In the genomic region with DNA sequence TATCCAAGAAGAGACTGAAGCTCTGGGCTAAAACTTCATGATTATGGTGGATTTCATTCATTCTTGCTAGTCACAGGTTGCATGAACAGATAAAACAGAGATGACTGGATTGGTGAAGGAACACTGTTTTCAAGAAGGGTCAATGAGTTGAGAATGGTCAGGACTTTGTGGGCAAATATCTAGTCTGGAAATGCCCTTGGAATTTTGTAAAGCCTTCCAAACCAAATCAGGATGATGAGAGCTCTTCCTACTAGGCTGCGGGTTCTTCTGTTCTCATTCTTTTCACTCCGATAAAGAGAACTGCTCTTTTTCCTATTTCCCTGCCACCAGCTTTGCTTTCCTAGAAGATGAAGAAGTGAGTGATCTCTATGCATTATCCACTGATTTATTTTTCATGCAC, we compare ENCODE assay signal across 17 cellular contexts.
A peak's percentile ranks its signal among the peaks of the same experiment; 100 is the strongest.
DNase-seq lines count a peak whose midpoint lies in the region; ATAC-seq and TF ChIP-seq lines count a peak whose summit lies in the region.
"Had no signal": no experiment of that assay in that cellular context is flagged by ENCODE, and none has a peak within 500 bp of the region (broad histone marks: within the 10 kb centered on the region; RNA-seq: fewer than 3 reads in every experiment).

No MANE protein-coding gene starts in this region.

- H3K27me3 Mint-ChIP-seq in IgD-negative memory B cell, result no peaks in the 10 kb centered on the region
- no peaks in the 10 kb centered on the region for H3K27me3 Mint-ChIP-seq in central memory CD8-positive, alpha-beta T cell
- H3K27me3 Mint-ChIP-seq: naive thymus-derived CD8-positive, alpha-beta T cell had no signal

- H3K27me3 ChIP-seq in SK-N-SH (ENCODE audit: insufficient read depth) (no peaks in the 10 kb centered on the region), osteoblast (ENCODE audit: insufficient read depth, low read length) (no peaks in the 10 kb centered on the region), smooth muscle cell (ENCODE audit: low read depth) (no peaks in the 10 kb centered on the region)
- H3K27me3 ChIP-seq: left lung, upper lobe of right lung had no signal

- H3K27ac ChIP-seq in SK-N-SH (ENCODE audit: low read depth in 2 of 2, low read length in 1 of 2) (peak overlapping the region; percentile 71 to 87), osteoblast (ENCODE audit: low read depth, low read length) (peak overlapping the region; percentile 61), smooth muscle cell (ENCODE audit: low read depth) (no peak overlapping the region)
- H3K27ac ChIP-seq: left lung, upper lobe of right lung had no signal

- TF ChIP-seq EP300 in SK-N-SH (IDR thresholded peaks at IDR 0.05; ENCODE audit: borderline replicate concordance in 1 of 2, low read depth in 1 of 2, low read length in 1 of 2), result no peak

- H3K9me3 ChIP-seq in SK-N-SH (no peaks in the 10 kb centered on the region), osteoblast (ENCODE audit: low read depth, low read length) (no peaks in the 10 kb centered on the region), smooth muscle cell (replicated peaks; ENCODE audit: low read depth) (no peaks in the 10 kb centered on the region)
- H3K9me3 ChIP-seq: left lung, upper lobe of right lung had no signal

- H3K4me1 ChIP-seq in SK-N-SH (ENCODE audit: control insufficient read depth in 1 of 2, insufficient read depth in 2 of 2, low read depth in 1 of 2, low read length in 1 of 2), result peaks cover 18 to 73% of the 10 kb centered on the region in 2 experiments
- peaks cover 57% of the 10 kb centered on the region for H3K4me1 ChIP-seq in osteoblast (ENCODE audit: insufficient read depth, low read length)
- no peaks in the 10 kb centered on the region for H3K4me1 ChIP-seq in smooth muscle cell (ENCODE audit: low read depth)

- H3K36me3 ChIP-seq in SK-N-SH (replicated peaks in 1 of 2; ENCODE audit: control insufficient read depth in 1 of 2, insufficient read depth in 2 of 2, low read length in 1 of 2) (peaks cover 62 to 67% of the 10 kb centered on the region in 2 experiments), osteoblast (ENCODE audit: insufficient read depth, low read length) (peaks cover 87% of the 10 kb centered on the region), smooth muscle cell (ENCODE audit: low read depth) (peaks cover 41% of the 10 kb centered on the region)

- POLR2A ChIA-PET in SK-N-SH (lab: Yijun Ruan, JAX), result no interaction called here

- no peak for ATAC-seq in SK-N-SH treated with all-trans-retinoic acid at 6 μM for 48 hours
- ATAC-seq in central memory CD8-positive, alpha-beta T cell (replicated peaks; ENCODE audit: extremely low read depth, poor library complexity, severe bottlenecking), result no peak
- ATAC-seq: left lung; naive thymus-derived CD8-positive, alpha-beta T cell; right cardiac atrium; upper lobe of right lung had no signal

- CTCF ChIA-PET in SK-N-SH (lab: Yijun Ruan, JAX), result interaction anchor here (0.9 to 1.3 kb wide), 3 partner anchors 13 to 521 kb away, joined by 3 to 4 read pairs (median 3); no protein-coding TSS in a partner anchor

- no peak overlapping the region for H2AFZ ChIP-seq in SK-N-SH (ENCODE audit: low read depth)
- H2AFZ ChIP-seq in osteoblast (ENCODE audit: low read length), result no peak overlapping the region
- no peak overlapping the region for H2AFZ ChIP-seq in smooth muscle cell (ENCODE audit: low read depth)

- H3K27ac Mint-ChIP-seq in IgD-negative memory B cell, result peak overlapping the region; percentile 53 to 67 (median 66)
- peak overlapping the region; percentile 63 for H3K27ac Mint-ChIP-seq in central memory CD8-positive, alpha-beta T cell (ENCODE audit: low read depth)

- 94% methylated on average over 2 of the region's 2 CpGs for WGBS in SK-N-SH (ENCODE audit: low lambda C conversion rate)
- WGBS in smooth muscle cell (ENCODE audit: low lambda C conversion rate), result 88% methylated on average over 2 of the region's 2 CpGs

- no peak overlapping the region for H3K4me3 Mint-ChIP-seq in IgD-negative memory B cell
- no peak overlapping the region for H3K4me3 Mint-ChIP-seq in central memory CD8-positive, alpha-beta T cell
- H3K4me3 Mint-ChIP-seq: naive thymus-derived CD8-positive, alpha-beta T cell had no signal

- peaks cover 41% of the 10 kb centered on the region for H3F3A ChIP-seq in SK-N-SH (replicated peaks; ENCODE audit: insufficient read depth)
- H3F3A ChIP-seq in smooth muscle cell (ENCODE audit: low read depth), result no peaks in the 10 kb centered on the region

- no peak for TF ChIP-seq CTCF in SK-N-SH (IDR thresholded peaks at IDR 0.05)
- TF ChIP-seq CTCF in osteoblast (IDR thresholded peaks at IDR 0.05; ENCODE audit: extremely low read depth, low read depth, low read length), result no peak
- no peak for TF ChIP-seq CTCF in smooth muscle cell (IDR thresholded peaks at IDR 0.05; ENCODE audit: borderline replicate concordance, insufficient read depth, poor library complexity, severe bottlenecking)

- H3K79me2 ChIP-seq in SK-N-SH (ENCODE audit: insufficient read depth) (peaks cover 66% of the 10 kb centered on the region), osteoblast (ENCODE audit: insufficient read depth, low read length) (peaks cover 73% of the 10 kb centered on the region), smooth muscle cell (ENCODE audit: low read depth) (peaks cover 27% of the 10 kb centered on the region)

- TF ChIP-seq RAD21 in SK-N-SH (IDR thresholded peaks at IDR 0.05; ENCODE audit: low read length), result no peak

- peaks cover 37 to 40% (median 40%) of the 10 kb centered on the region in 3 donors for H3K4me1 Mint-ChIP-seq in IgD-negative memory B cell
- H3K4me1 Mint-ChIP-seq in central memory CD8-positive, alpha-beta T cell, result peaks cover 26% of the 10 kb centered on the region

- no peaks in the 10 kb centered on the region for H3K9me3 Mint-ChIP-seq in IgD-negative memory B cell
- no peaks in the 10 kb centered on the region for H3K9me3 Mint-ChIP-seq in central memory CD8-positive, alpha-beta T cell
- H3K9me3 Mint-ChIP-seq: naive thymus-derived CD8-positive, alpha-beta T cell had no signal

- no peak for DNase-seq in SK-N-SH
- no peak for DNase-seq in central memory CD8-positive, alpha-beta T cell (ENCODE audit: low spot score in 2 of 2)
- no peak for DNase-seq in osteoblast (ENCODE audit: insufficient read length, low spot score, missing footprints)
- no peak for DNase-seq in epidermal melanocyte (ENCODE audit: insufficient read length, low spot score)
- no peak for DNase-seq in AG08396 (ENCODE audit: low spot score)
- no peak for DNase-seq in smooth muscle cell (lab: John Stamatoyannopoulos, UW; ENCODE audit: unreplicated experiment)
- DNase-seq: 8988T; left lung; naive thymus-derived CD8-positive, alpha-beta T cell; NCI-H2029; NCI-H748 treated with DMSO at 0.1 percent for 48 hours; right cardiac atrium; stimulated activated CD4-positive, alpha-beta T cell treated with anti-CD3 and anti-CD28 coated beads, Interleukin-2, amount 100 ng/mL, for 24 hours; T1000; upper lobe of right lung had no signal

- H3K9me2 ChIP-seq in SK-N-SH, result no peaks in the 10 kb centered on the region

- H3K4me3 ChIP-seq in SK-N-SH (ENCODE audit: low read depth in 2 of 2, low read length in 1 of 2) (no peak overlapping the region), osteoblast (ENCODE audit: insufficient read depth, low read length) (no peak overlapping the region), smooth muscle cell (no peak overlapping the region)
- H3K4me3 ChIP-seq: left lung, upper lobe of right lung had no signal

- peak overlapping the region; percentile 4; the same call in 1 of the 2 replicates for H3K4me2 ChIP-seq in SK-N-SH
- H3K4me2 ChIP-seq in osteoblast (ENCODE audit: insufficient read depth, low read length), result peak overlapping the region; percentile 20
- H3K4me2 ChIP-seq in smooth muscle cell, result no peak overlapping the region

- no peaks in the 10 kb centered on the region for H4K20me1 ChIP-seq in SK-N-SH (ENCODE audit: insufficient read depth)
- peaks cover 7% of the 10 kb centered on the region for H4K20me1 ChIP-seq in osteoblast (ENCODE audit: insufficient read depth, low read length)
- peaks cover 42% of the 10 kb centered on the region for H4K20me1 ChIP-seq in smooth muscle cell (ENCODE audit: low read depth)

- no peak overlapping the region for H3K9ac ChIP-seq in SK-N-SH
- no peak overlapping the region for H3K9ac ChIP-seq in smooth muscle cell (ENCODE audit: low read depth)

- peaks cover 11% of the 10 kb centered on the region for H3K36me3 Mint-ChIP-seq in IgD-negative memory B cell
- peaks cover 35% of the 10 kb centered on the region for H3K36me3 Mint-ChIP-seq in central memory CD8-positive, alpha-beta T cell (ENCODE audit: insufficient read depth)

TF ChIP-seq in SK-N-SH, 30 proteins besides CTCF, POLR2A, EP300 and RAD21 (continues in another document):
- TF ChIP-seq GATA2 (CRISPR knock-in tag; IDR thresholded peaks at IDR 0.05) (no peak), FOXJ3 (CRISPR knock-in tag; IDR thresholded peaks at IDR 0.05) (no peak)

TF ChIP-seq in SK-N-SH treated with all-trans-retinoic acid at 6 μM for 48 hours, 23 proteins besides CTCF, POLR2A, EP300 and RAD21:
- TF ChIP-seq ISL1 (CRISPR knock-in tag; IDR thresholded peaks at IDR 0.05), result no peak
- no peak for TF ChIP-seq SNAI2 (CRISPR knock-in tag; IDR thresholded peaks at IDR 0.05)
- no peak for TF ChIP-seq ZFP3 (CRISPR knock-in tag; IDR thresholded peaks at IDR 0.05)
- TF ChIP-seq, protein P1, sequence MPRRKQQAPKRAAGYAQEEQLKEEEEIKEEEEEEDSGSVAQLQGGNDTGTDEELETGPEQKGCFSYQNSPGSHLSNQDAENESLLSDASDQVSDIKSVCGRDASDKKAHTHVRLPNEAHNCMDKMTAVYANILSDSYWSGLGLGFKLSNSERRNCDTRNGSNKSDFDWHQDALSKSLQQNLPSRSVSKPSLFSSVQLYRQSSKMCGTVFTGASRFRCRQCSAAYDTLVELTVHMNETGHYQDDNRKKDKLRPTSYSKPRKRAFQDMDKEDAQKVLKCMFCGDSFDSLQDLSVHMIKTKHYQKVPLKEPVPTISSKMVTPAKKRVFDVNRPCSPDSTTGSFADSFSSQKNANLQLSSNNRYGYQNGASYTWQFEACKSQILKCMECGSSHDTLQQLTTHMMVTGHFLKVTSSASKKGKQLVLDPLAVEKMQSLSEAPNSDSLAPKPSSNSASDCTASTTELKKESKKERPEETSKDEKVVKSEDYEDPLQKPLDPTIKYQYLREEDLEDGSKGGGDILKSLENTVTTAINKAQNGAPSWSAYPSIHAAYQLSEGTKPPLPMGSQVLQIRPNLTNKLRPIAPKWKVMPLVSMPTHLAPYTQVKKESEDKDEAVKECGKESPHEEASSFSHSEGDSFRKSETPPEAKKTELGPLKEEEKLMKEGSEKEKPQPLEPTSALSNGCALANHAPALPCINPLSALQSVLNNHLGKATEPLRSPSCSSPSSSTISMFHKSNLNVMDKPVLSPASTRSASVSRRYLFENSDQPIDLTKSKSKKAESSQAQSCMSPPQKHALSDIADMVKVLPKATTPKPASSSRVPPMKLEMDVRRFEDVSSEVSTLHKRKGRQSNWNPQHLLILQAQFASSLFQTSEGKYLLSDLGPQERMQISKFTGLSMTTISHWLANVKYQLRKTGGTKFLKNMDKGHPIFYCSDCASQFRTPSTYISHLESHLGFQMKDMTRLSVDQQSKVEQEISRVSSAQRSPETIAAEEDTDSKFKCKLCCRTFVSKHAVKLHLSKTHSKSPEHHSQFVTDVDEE (CRISPR knock-in tag; IDR thresholded peaks at IDR 0.05), result no peak
